ENCODE assay signal across 15 cellular contexts in the genomic region with DNA sequence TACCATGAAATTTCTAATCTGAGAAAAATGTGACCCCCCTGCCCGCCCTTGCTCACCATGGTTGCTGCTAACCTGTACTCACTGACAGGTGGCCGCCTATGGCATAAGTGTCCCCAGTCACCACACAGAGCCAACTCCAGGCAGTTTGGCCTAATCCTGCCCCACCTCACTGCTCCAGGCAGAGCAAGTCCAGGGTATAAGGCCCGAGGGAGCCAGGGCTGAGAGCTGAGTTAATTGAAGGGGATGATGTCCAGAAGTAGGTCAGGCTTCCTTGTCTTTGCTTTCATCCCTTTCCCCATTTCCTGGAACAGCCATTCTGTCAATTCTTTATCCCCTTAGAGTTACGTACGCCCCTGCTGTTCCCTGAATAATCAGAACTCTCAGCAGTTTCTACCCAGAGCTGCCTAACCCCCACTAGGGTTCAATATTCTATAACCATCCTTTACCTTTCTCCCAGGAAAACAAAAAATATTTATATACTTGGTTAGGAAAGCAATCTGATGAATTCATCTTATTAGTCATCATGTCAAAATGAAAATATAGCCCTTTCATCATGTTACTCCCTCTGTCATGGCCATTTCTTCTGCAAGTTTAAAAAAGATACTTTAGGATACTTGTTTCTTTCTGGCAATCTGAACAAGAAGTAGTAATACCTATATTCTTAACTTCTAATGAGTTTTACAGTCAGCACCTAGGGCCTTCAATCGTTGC. TPM values are rescaled to one million over a fixed set of nuclear protein-coding genes. Genes with fewer than 3 reads are reported as not detected.
DNase-seq lines count a peak whose midpoint lies in the region; FAIRE-seq and TF ChIP-seq lines count a peak whose summit lies in the region.
"Had no signal": no experiment of that assay in that cellular context is flagged by ENCODE, and none has a peak within 500 bp of the region (broad histone marks: within the 10 kb centered on the region; RNA-seq: fewer than 3 reads in every experiment).

No MANE protein-coding gene starts in this region.

- dilution Hi-C loops in keratinocyte (cut with MboI; ENCODE audit: extremely low pct_ligation_motif_present, low sequenced_read_pairs) = no loop called here

- peaks cover 43% of the 10 kb centered on the region for H3K79me2 ChIP-seq in keratinocyte (ENCODE audit: control insufficient read depth, insufficient read depth, low read length)

- H3K9me3 Mint-ChIP-seq in chondrocyte (ENCODE audit: low read depth) (peaks cover 16% of the 10 kb centered on the region), osteocyte (ENCODE audit: unreplicated experiment) (peaks cover 7% of the 10 kb centered on the region)
- H3K9me3 Mint-ChIP-seq: activated CD4-positive, alpha-beta memory T cell treated with anti-CD3 and anti-CD28 coated beads, Interleukin-2, amount 10 ng/mL, durations not matched to agents 7 days and 5 days had no signal

- H3K4me1 Mint-ChIP-seq in chondrocyte (ENCODE audit: low read depth) (peaks cover 34% of the 10 kb centered on the region), osteocyte (ENCODE audit: unreplicated experiment) (peaks cover 12% of the 10 kb centered on the region)
- H3K4me1 Mint-ChIP-seq: activated CD4-positive, alpha-beta memory T cell treated with anti-CD3 and anti-CD28 coated beads, Interleukin-2, amount 10 ng/mL, durations not matched to agents 7 days and 5 days; memory B cell had no signal

- no peaks in the 10 kb centered on the region for H3K27me3 ChIP-seq in keratinocyte (ENCODE audit: control insufficient read depth, extremely low read depth, insufficient read depth, low read length)
- no peaks in the 10 kb centered on the region for H3K27me3 ChIP-seq in stomach smooth muscle (ENCODE audit: control insufficient read depth in 1 of 2, insufficient read depth in 2 of 2, low read length in 2 of 2)
- H3K27me3 ChIP-seq: BLaER1 treated with 17β-estradiol and CSF1 and Interleukin-3, amounts not matched to agents 10 nM and 100 nM had no signal

- TF ChIP-seq CTCF in chondrocyte (IDR thresholded peaks at IDR 0.05) (peak; percentile 2), keratinocyte (optimal IDR thresholded peaks at IDR 0.05 in 1 of 3, IDR thresholded peaks at IDR 0.05 in 1 of 3, conservative IDR thresholded peaks at IDR 0.05 in 1 of 3; ENCODE audit: extremely low read depth in 1 of 3, insufficient read depth in 2 of 3, low read length in 3 of 3) (no peak), osteocyte (IDR thresholded peaks at IDR 0.05) (no peak)

- H3K36me3 Mint-ChIP-seq in chondrocyte (ENCODE audit: low read depth) (peaks cover 12% of the 10 kb centered on the region), osteocyte (ENCODE audit: unreplicated experiment) (peaks cover 28% of the 10 kb centered on the region)

- peak overlapping the region; percentile 89 for H3K27ac Mint-ChIP-seq in chondrocyte (ENCODE audit: unreplicated experiment)
- H3K27ac Mint-ChIP-seq in osteocyte (ENCODE audit: unreplicated experiment) = no peak overlapping the region
- H3K27ac Mint-ChIP-seq: activated CD4-positive, alpha-beta memory T cell treated with anti-CD3 and anti-CD28 coated beads, Interleukin-2, amount 10 ng/mL, durations not matched to agents 7 days and 5 days; memory B cell; stimulated activated naive CD8-positive, alpha-beta T cell treated with anti-CD3 and anti-CD28 coated beads, Interleukin-15, Interleukin-2, amounts not matched to agents 100 ng/mL and 50 ng/mL, for 24 hours had no signal

- H4K20me1 ChIP-seq in keratinocyte (ENCODE audit: control insufficient read depth, extremely low read depth, insufficient read depth, low read length) = peaks cover 3% of the 10 kb centered on the region
- H4K20me1 ChIP-seq: BLaER1 treated with 17β-estradiol and CSF1 and Interleukin-3, amounts not matched to agents 10 nM and 100 nM had no signal

- H3K27ac ChIP-seq in keratinocyte (ENCODE audit: control insufficient read depth, insufficient read depth, low read length) (peak overlapping the region; percentile 67), stomach smooth muscle (ENCODE audit: low read length) (peak overlapping the region; percentile 61)
- H3K27ac ChIP-seq: BLaER1 treated with 17β-estradiol and CSF1 and Interleukin-3, amounts not matched to agents 10 nM and 100 nM had no signal

- H3K9me1 ChIP-seq in keratinocyte (ENCODE audit: control insufficient read depth, extremely low read depth, insufficient read depth, low read length) = peaks cover 3% of the 10 kb centered on the region

- H3K36me3 ChIP-seq in keratinocyte (ENCODE audit: control insufficient read depth in 2 of 2, extremely low read depth in 1 of 2, insufficient read depth in 2 of 2, low read length in 2 of 2) (peaks cover 13 to 15% of the 10 kb centered on the region in 2 experiments), stomach smooth muscle (ENCODE audit: control insufficient read depth in 2 of 2, insufficient read depth in 2 of 2, low read length in 2 of 2) (peaks cover 6 to 10% of the 10 kb centered on the region in 2 donors)

- no peaks in the 10 kb centered on the region for H3K27me3 Mint-ChIP-seq in chondrocyte (ENCODE audit: low read depth)
- H3K27me3 Mint-ChIP-seq in osteocyte (ENCODE audit: unreplicated experiment) = no peaks in the 10 kb centered on the region
- H3K27me3 Mint-ChIP-seq: stimulated activated naive CD8-positive, alpha-beta T cell treated with anti-CD3 and anti-CD28 coated beads, Interleukin-15, Interleukin-2, amounts not matched to agents 100 ng/mL and 50 ng/mL, for 24 hours had no signal

- H3K4me1 ChIP-seq in keratinocyte (ENCODE audit: control insufficient read depth, extremely low read depth, insufficient read depth, low read length) = peaks cover 16% of the 10 kb centered on the region
- H3K4me1 ChIP-seq in stomach smooth muscle (ENCODE audit: control insufficient read depth, insufficient read depth, low read length) = peaks cover 15% of the 10 kb centered on the region

- H3K4me3 Mint-ChIP-seq in chondrocyte (ENCODE audit: unreplicated experiment) = no peak overlapping the region
- H3K4me3 Mint-ChIP-seq in osteocyte (ENCODE audit: unreplicated experiment) = no peak overlapping the region
- H3K4me3 Mint-ChIP-seq: activated CD4-positive, alpha-beta memory T cell treated with anti-CD3 and anti-CD28 coated beads, Interleukin-2, amount 10 ng/mL, durations not matched to agents 7 days and 5 days; memory B cell; stimulated activated naive CD8-positive, alpha-beta T cell treated with anti-CD3 and anti-CD28 coated beads, Interleukin-15, Interleukin-2, amounts not matched to agents 100 ng/mL and 50 ng/mL, for 24 hours had no signal

- FAIRE-seq in keratinocyte (lab: Jason Lieb, UNC) (no peak), frontal cortex (lab: Jason Lieb, UNC) (no peak)

- no peak overlapping the region for H3K4me3 ChIP-seq in keratinocyte (ENCODE audit: control insufficient read depth in 2 of 3, extremely low read depth in 1 of 3, insufficient read depth in 2 of 3, low read depth in 1 of 3, low read length in 3 of 3)
- H3K4me3 ChIP-seq in stomach smooth muscle (ENCODE audit: low read length in 2 of 2) = no peak overlapping the region
- H3K4me3 ChIP-seq: BLaER1 treated with 17β-estradiol and CSF1 and Interleukin-3, amounts not matched to agents 10 nM and 100 nM had no signal

- DNase-seq in SK-N-DZ (ENCODE audit: low spot score) (peak; percentile 35), chondrocyte (ENCODE audit: low spot score) (no peak), keratinocyte (ENCODE audit: low read depth, low spot score) (no peak), NCI-H510A treated with DMSO at 0.1 percent for 48 hours (lab: John Stamatoyannopoulos, UW) (no peak), NCI-H526 treated with DMSO at 0.1 percent for 48 hours (lab: John Stamatoyannopoulos, UW) (no peak), osteocyte (ENCODE audit: extremely low spot score, unreplicated experiment) (no peak), frontal cortex (ENCODE audit: low spot score in 2 of 2) (no peak)
- DNase-seq: activated CD4-positive, alpha-beta memory T cell treated with anti-CD3 and anti-CD28 coated beads, Interleukin-2, amount 10 ng/mL, durations not matched to agents 7 days and 5 days; GOT3; NCI-H2171; occipital lobe had no signal

- H3K4me2 ChIP-seq in keratinocyte (ENCODE audit: control insufficient read depth, extremely low read depth, insufficient read depth, low read depth, low read length) = peak overlapping the region; percentile 53

- H3K9me3 ChIP-seq in keratinocyte (ENCODE audit: control insufficient read depth, low read depth, low read length) (no peaks in the 10 kb centered on the region), stomach smooth muscle (ENCODE audit: control insufficient read depth in 2 of 2, low read length in 2 of 2) (no peaks in the 10 kb centered on the region)

- H2AFZ ChIP-seq in keratinocyte (ENCODE audit: control insufficient read depth, low read length) = no peak overlapping the region

- H3K9ac ChIP-seq in keratinocyte (ENCODE audit: control insufficient read depth, extremely low read depth, insufficient read depth, low read length) (no peak overlapping the region), stomach smooth muscle (ENCODE audit: low read length in 2 of 2) (no peak overlapping the region)
- H3K9ac ChIP-seq: BLaER1 treated with 17β-estradiol and CSF1 and Interleukin-3, amounts not matched to agents 10 nM and 100 nM had no signal

RNA-seq across cellular contexts. Expression of gene CD101, which starts 29.4 kb away (rescaled TPM):
- polyA plus RNA-seq in SK-N-DZ (2014; cell fraction: cytosol; rRNA removed) = 0.29 and 0.42 TPM in 2 replicates
- polyA plus RNA-seq in SK-N-DZ (2014; cell fraction: nucleus; rRNA removed) = 0.91 and 1.5 TPM in 2 replicates
- 0.79 to 1.4 TPM (median 1.0 TPM) in 3 replicates for total RNA-seq in chondrocyte
- 0.86 to 2.2 TPM (median 1.8 TPM) in 3 replicates for polyA plus RNA-seq in keratinocyte
- polyA plus RNA-seq in keratinocyte (2011; ENCODE audit: low read depth) = 0.99 TPM
- polyA plus RNA-seq in keratinocyte (2011; cell fraction: cytosol; rRNA removed) = 0.88 and 0.96 TPM in 2 replicates
- 5.8 and 8.9 TPM in 2 replicates for polyA plus RNA-seq in keratinocyte (2011; cell fraction: nucleus; rRNA removed)
- 0.66 and 3.7 TPM in 2 replicates for polyA plus RNA-seq in keratinocyte (2012; ENCODE audit: low replicate concordance)
- polyA minus RNA-seq in keratinocyte = 1.3 to 5.5 TPM (median 5.5 TPM) in 3 replicates
- polyA minus RNA-seq in keratinocyte (2011; cell fraction: cytosol; rRNA and poly(A)+ RNA removed) = not detected
- 9.3 and 21.3 TPM in 2 replicates for polyA minus RNA-seq in keratinocyte (2011; cell fraction: nucleus; rRNA and poly(A)+ RNA removed)
- total RNA-seq in osteocyte = 0.50 and 0.78 TPM in 2 replicates
- 0.82 TPM for total RNA-seq in frontal cortex
